ENCODE assay signal across 1 cellular context in the genomic region with DNA sequence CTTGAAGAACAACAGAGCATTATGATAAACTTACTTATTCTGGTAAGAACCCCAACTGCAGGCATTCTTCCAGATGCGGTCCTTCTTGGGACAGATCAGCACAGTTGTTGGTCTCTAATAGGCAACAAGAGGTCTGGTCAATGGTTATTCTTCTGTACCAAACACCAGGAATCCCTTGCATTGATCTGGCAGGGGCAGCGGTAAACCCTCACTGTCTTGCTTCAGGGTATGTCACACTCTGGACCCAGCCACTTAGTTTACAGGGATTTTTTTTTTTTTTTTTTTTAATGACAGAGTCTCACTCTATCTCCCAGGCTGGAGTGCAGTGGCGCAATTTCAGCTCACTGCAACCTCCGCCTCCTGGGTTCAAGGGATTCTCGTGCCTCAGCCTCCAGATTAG.
TF ChIP-seq lines count a peak whose summit lies in the region.

No MANE protein-coding gene starts in this region.

TF ChIP-seq in K562, 482 proteins besides CTCF, POLR2A, EP300 and RAD21:
- TF ChIP-seq ZNF444 (CRISPR knock-in tag; IDR thresholded peaks at IDR 0.05) (no peak), BRCA1 (IDR thresholded peaks at IDR 0.05) (no peak), BRCA1 (CRISPR knock-in tag; IDR thresholded peaks at IDR 0.05) (no peak), RNF2 (IDR thresholded peaks at IDR 0.05) (no peak), HSF4 (CRISPR knock-in tag; IDR thresholded peaks at IDR 0.05; ENCODE audit: borderline replicate concordance) (no peak), ZNF699 (CRISPR knock-in tag; IDR thresholded peaks at IDR 0.05; ENCODE audit: insufficient replicate concordance) (no peak), TRIM28 (IDR thresholded peaks at IDR 0.05) (no peak), DACH1 (IDR thresholded peaks at IDR 0.05; ENCODE audit: partially characterized antibody) (no peak)
- TF ChIP-seq, protein P1, sequence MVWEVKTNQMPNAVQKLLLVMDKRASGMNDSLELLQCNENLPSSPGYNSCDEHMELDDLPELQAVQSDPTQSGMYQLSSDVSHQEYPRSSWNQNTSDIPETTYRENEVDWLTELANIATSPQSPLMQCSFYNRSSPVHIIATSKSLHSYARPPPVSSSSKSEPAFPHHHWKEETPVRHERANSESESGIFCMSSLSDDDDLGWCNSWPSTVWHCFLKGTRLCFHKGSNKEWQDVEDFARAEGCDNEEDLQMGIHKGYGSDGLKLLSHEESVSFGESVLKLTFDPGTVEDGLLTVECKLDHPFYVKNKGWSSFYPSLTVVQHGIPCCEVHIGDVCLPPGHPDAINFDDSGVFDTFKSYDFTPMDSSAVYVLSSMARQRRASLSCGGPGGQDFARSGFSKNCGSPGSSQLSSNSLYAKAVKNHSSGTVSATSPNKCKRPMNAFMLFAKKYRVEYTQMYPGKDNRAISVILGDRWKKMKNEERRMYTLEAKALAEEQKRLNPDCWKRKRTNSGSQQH (CRISPR knock-in tag; IDR thresholded peaks at IDR 0.05), result no peak
